Comparison of ENCODE assay signal across 18 cellular contexts in the genomic region with DNA sequence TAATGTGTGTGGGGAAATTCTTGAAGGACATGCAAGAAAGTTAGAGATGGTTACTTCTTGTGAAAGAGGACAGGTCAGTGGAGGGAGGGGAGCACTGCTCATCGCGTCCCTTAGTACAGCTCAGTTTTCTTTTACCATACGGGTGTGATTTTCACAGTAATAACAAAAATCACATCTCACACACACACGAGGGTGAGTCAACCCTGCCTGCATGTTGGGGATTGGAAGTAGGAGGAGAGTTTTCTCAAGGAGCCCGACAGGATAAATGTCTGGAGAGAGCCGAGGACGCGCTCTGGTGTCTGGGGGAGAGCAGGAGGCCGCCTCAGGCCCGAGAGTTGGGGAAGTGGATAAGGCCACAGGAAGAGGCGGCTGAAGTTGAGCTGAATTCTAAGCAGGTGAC. TPM values are rescaled to one million over a fixed set of nuclear protein-coding genes. Genes with fewer than 3 reads are reported as not detected.
DNase-seq lines count a peak whose midpoint lies in the region; ATAC-seq and TF ChIP-seq lines count a peak whose summit lies in the region.
"Had no signal": no experiment of that assay in that cellular context is flagged by ENCODE, and none has a peak within 500 bp of the region (broad histone marks: within the 10 kb centered on the region; RNA-seq: fewer than 3 reads in every experiment).

No MANE protein-coding gene starts in this region.

- TF ChIP-seq CTCF in Caco-2 (IDR thresholded peaks at IDR 0.05; ENCODE audit: insufficient read depth in 1 of 2, low read depth in 1 of 2, low read length in 1 of 2, severe bottlenecking in 1 of 2, unreplicated experiment in 1 of 2): no peak
- TF ChIP-seq CTCF in brain (conservative IDR thresholded peaks at IDR 0.05): no peak
- no peak for TF ChIP-seq CTCF in neural crest cell (conservative IDR thresholded peaks at IDR 0.05)
- no peak for TF ChIP-seq CTCF in heart right ventricle (IDR thresholded peaks at IDR 0.05)

- no peak overlapping the region for H3K27ac ChIP-seq in heart right ventricle
- H3K27ac ChIP-seq: HL-60, KMS-11, PC-9 had no signal

- peaks cover 7% of the 10 kb centered on the region; the same call in 1 of the 2 replicates for H3K4me1 ChIP-seq in Caco-2
- H3K4me1 ChIP-seq in heart right ventricle: peaks cover 0 to 17% (median 11%) of the 10 kb centered on the region in 9 donors

- 80 to 86% methylated on average over 11 of the region's 11 CpGs for WGBS in heart right ventricle, 2 donors

- no TSS peak for BruUV-seq in Caco-2 (replicated peaks; lab: Mats Ljungman, UMichigan)

- H3K4me3 ChIP-seq in Caco-2 (ENCODE audit: low read depth, low read length) (no peak overlapping the region), heart right ventricle (no peak overlapping the region)
- H3K4me3 ChIP-seq: PC-9 had no signal

- H3K9me3 ChIP-seq in Caco-2 (no peaks in the 10 kb centered on the region), T-helper 17 cell (ENCODE audit: control insufficient read depth, low read length, poor library complexity, severe bottlenecking) (no peaks in the 10 kb centered on the region), heart right ventricle (no peaks in the 10 kb centered on the region)

- H3K36me3 Mint-ChIP-seq in Caco-2 (ENCODE audit: insufficient read depth, unreplicated experiment) (peaks cover 46% of the 10 kb centered on the region), T-helper 17 cell (ENCODE audit: low read depth) (no peaks in the 10 kb centered on the region), brain (no peaks in the 10 kb centered on the region), neural crest cell (ENCODE audit: low read depth) (no peaks in the 10 kb centered on the region)
- H3K36me3 Mint-ChIP-seq: CD4-positive, CD25-positive, alpha-beta regulatory T cell had no signal

- H3K4me3 Mint-ChIP-seq in Caco-2 (ENCODE audit: unreplicated experiment): no peak overlapping the region
- H3K4me3 Mint-ChIP-seq in T-helper 17 cell: no peak overlapping the region
- no peak overlapping the region for H3K4me3 Mint-ChIP-seq in brain
- H3K4me3 Mint-ChIP-seq in neural crest cell: no peak overlapping the region
- H3K4me3 Mint-ChIP-seq: CD4-positive, CD25-positive, alpha-beta regulatory T cell had no signal

- peaks cover 2% of the 10 kb centered on the region; the same call in 1 of the 2 replicates for H3K36me3 ChIP-seq in Caco-2 (ENCODE audit: control insufficient read depth, insufficient read depth, low read length)
- H3K36me3 ChIP-seq in heart right ventricle: peaks cover 0 to 75% (median 5%) of the 10 kb centered on the region in 9 donors

- H3K27me3 Mint-ChIP-seq in Caco-2 (ENCODE audit: insufficient read depth, unreplicated experiment) (no peaks in the 10 kb centered on the region), T-helper 17 cell (peaks cover 7% of the 10 kb centered on the region), brain (no peaks in the 10 kb centered on the region), neural crest cell (ENCODE audit: low read depth) (no peaks in the 10 kb centered on the region)
- H3K27me3 Mint-ChIP-seq: CD4-positive, CD25-positive, alpha-beta regulatory T cell had no signal

- DNase-seq in Caco-2: no peak
- no peak for DNase-seq in T-helper 17 cell
- no peak for DNase-seq in neural crest cell (ENCODE audit: low read depth, low spot score)
- no peak for DNase-seq in heart right ventricle
- no peak for DNase-seq in MV-4-11 (lab: John Stamatoyannopoulos, UW)
- no peak for DNase-seq in NCI-H748 (lab: John Stamatoyannopoulos, UW; ENCODE audit: unreplicated experiment)
- DNase-seq: CD4-positive, CD25-positive, alpha-beta regulatory T cell; DND-41; GF-D8; NCI-H1105; NCI-H1694 treated with DMSO at 0.1 percent for 48 hours; NCI-H345; NCI-H69; PC-9 had no signal

- H3K9me3 Mint-ChIP-seq in Caco-2 (ENCODE audit: unreplicated experiment) (no peaks in the 10 kb centered on the region), brain (no peaks in the 10 kb centered on the region), neural crest cell (no peaks in the 10 kb centered on the region)
- H3K9me3 Mint-ChIP-seq: CD4-positive, CD25-positive, alpha-beta regulatory T cell had no signal

- no peak for ATAC-seq in T-helper 17 cell
- ATAC-seq in HG02840 (IDR thresholded peaks at IDR 0.05; ENCODE audit: low FRiP score, unreplicated experiment): no peak
- ATAC-seq in heart right ventricle: no peak

- H3K4me1 Mint-ChIP-seq in Caco-2 (ENCODE audit: low read depth, unreplicated experiment) (peaks cover 6% of the 10 kb centered on the region), T-helper 17 cell (peaks cover 3% of the 10 kb centered on the region), brain (peaks cover 9% of the 10 kb centered on the region), neural crest cell (no peaks in the 10 kb centered on the region)
- H3K4me1 Mint-ChIP-seq: CD4-positive, CD25-positive, alpha-beta regulatory T cell had no signal

- POLR2A ChIA-PET in Caco-2 (lab: Charles Lee): no interaction called here

- CTCF ChIA-PET in Caco-2 (lab: Charles Lee): interaction anchor here (1.0 to 1.4 kb wide), 2 partner anchors 19 to 20 kb away, joined by 3 read pairs; partner anchors contain the start of gene ACBD4

- intact Hi-C loops in Caco-2 (cut with micrococcal nuclease; ENCODE audit: unreplicated experiment): no loop called here
- intact Hi-C loops in heart right ventricle (cut with DNase I): loop anchor here in 1 of 10 donors (2.0 kb wide), 1 partner anchor 15 kb away; no protein-coding TSS in a partner anchor

- H3K27me3 ChIP-seq in Caco-2 (replicated peaks; ENCODE audit: control insufficient read depth, insufficient read depth, low read length) (no peaks in the 10 kb centered on the region), heart right ventricle (peaks cover 0 to 6% (median 0%) of the 10 kb centered on the region in 7 donors)

- H3K27ac Mint-ChIP-seq in Caco-2 (ENCODE audit: unreplicated experiment): peak overlapping the region; percentile 25
- H3K27ac Mint-ChIP-seq in T-helper 17 cell: peak overlapping the region; percentile 79
- H3K27ac Mint-ChIP-seq in brain: peak overlapping the region in 3 of 5 experiments; percentile 9 to 46 (median 25)
- H3K27ac Mint-ChIP-seq in neural crest cell (ENCODE audit: unreplicated experiment): peak overlapping the region; percentile 2

RNA-seq across cellular contexts. Expression of gene PLCD3, which starts 16.4 kb away (rescaled TPM):
- total RNA-seq in Caco-2 (2022) (74.3 and 88.5 TPM in 2 replicates), T-helper 17 cell (1 to 10 TPM; 3.7 to 5.0 TPM), neural crest cell (34.2 and 36.5 TPM in 2 replicates), heart right ventricle (100 to 1,000 TPM in 9 of 10 donors, 10 to 100 TPM in 1; 87.2 to 188 (median 115) TPM)
- polyA plus RNA-seq in brain (ENCODE audit: insufficient read depth, low read depth, low replicate concordance) (35.8 TPM), heart right ventricle (10 to 100 TPM; 44.6 to 72.3 TPM)

RNA-seq across cellular contexts. Expression of gene ACBD4, which starts 19.6 kb away (rescaled TPM):
- 21.2 and 21.6 TPM in 2 replicates for total RNA-seq in Caco-2 (2022)
- total RNA-seq in T-helper 17 cell: 10 to 100 TPM; 13.6 to 18.9 TPM
- 7.6 TPM for polyA plus RNA-seq in brain (ENCODE audit: insufficient read depth, low read depth, low replicate concordance)
- total RNA-seq in neural crest cell: 5.4 and 5.5 TPM in 2 replicates
- total RNA-seq in heart right ventricle: 1 to 10 TPM; 6.1 to 9.7 (median 7.3) TPM
- polyA plus RNA-seq in heart right ventricle: 10 to 100 TPM in 1 of 2 donors, 1 to 10 TPM in 1; 4.2 to 16.7 TPM

RNA-seq across cellular contexts. Expression of gene HEXIM1, which starts 32.4 kb away (rescaled TPM):
- total RNA-seq in Caco-2 (2022): 71.0 and 78.0 TPM in 2 replicates
- 10 to 100 TPM; 52.4 to 71.8 TPM for total RNA-seq in T-helper 17 cell
- 10.8 TPM for polyA plus RNA-seq in brain (ENCODE audit: insufficient read depth, low read depth, low replicate concordance)
- total RNA-seq in neural crest cell: 28.9 and 29.5 TPM in 2 replicates
- 10 to 100 TPM; 17.0 to 37.4 (median 20.1) TPM for total RNA-seq in heart right ventricle
- polyA plus RNA-seq in heart right ventricle: 10 to 100 TPM in 1 of 2 donors, 1 to 10 TPM in 1; 8.4 to 11.0 TPM

RNA-seq across cellular contexts. Expression of gene HEXIM2, which starts 45.8 kb away (rescaled TPM):
- total RNA-seq in Caco-2 (2022): 12.7 and 13.6 TPM in 2 replicates
- total RNA-seq in T-helper 17 cell: 10 to 100 TPM in 1 of 2 donors, 1 to 10 TPM in 1; 1.5 to 12.3 TPM
- 17.2 TPM for polyA plus RNA-seq in brain (ENCODE audit: insufficient read depth, low read depth, low replicate concordance)
- total RNA-seq in neural crest cell: 9.5 and 10.4 TPM in 2 replicates
- 10 to 100 TPM in 1 of 10 donors, 1 to 10 TPM in 9; 4.6 to 10.3 (median 6.3) TPM for total RNA-seq in heart right ventricle
- polyA plus RNA-seq in heart right ventricle: 1 to 10 TPM; 3.0 to 6.4 TPM

RNA-seq across cellular contexts. Expression of gene NMT1, which starts 54.8 kb away (rescaled TPM):
- total RNA-seq in Caco-2 (2022) (173 and 179 TPM in 2 replicates), T-helper 17 cell (10 to 100 TPM; 78.2 to 85.9 TPM), neural crest cell (116 and 118 TPM in 2 replicates), heart right ventricle (100 to 1,000 TPM in 1 of 10 donors, 10 to 100 TPM in 9; 60.6 to 110 (median 74.4) TPM)
- polyA plus RNA-seq in brain (ENCODE audit: insufficient read depth, low read depth, low replicate concordance) (60.8 TPM), heart right ventricle (10 to 100 TPM; 40.9 to 68.5 TPM)

Comparison
In these comparisons a context has a peak if more than half of its experiments do, and no peak if none do; other contexts are left out.
1. H3K27ac Mint-ChIP-seq: peak in every context shown above with its lines; median percentile 79 in T-helper 17 cell; 25 in Caco-2; 25 in brain; 2 in neural crest cell.